Comparison of ENCODE assay signal across 12 cellular contexts in the genomic region with DNA sequence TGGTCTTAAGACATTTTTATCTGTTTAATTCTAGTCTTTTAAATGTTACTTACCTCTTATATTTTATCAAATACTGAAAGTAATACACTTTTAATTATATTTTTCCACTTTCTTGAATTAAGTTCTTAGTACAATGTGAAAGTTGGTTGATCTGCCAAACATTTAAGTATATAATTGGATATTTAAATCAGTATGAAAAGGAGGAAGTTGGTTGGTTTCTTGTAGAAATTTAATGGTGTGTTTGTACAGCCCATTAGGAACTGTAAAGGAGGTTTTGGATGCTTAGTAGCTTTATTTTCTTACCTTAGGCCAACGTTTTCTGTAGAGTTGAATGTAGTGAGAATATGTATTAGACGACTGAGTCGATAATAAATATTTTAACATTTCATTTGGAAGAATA. TPM values are rescaled to one million over a fixed set of nuclear protein-coding genes. Genes with fewer than 3 reads are reported as not detected.
DNase-seq lines count a peak whose midpoint lies in the region; ATAC-seq and TF ChIP-seq lines count a peak whose summit lies in the region.
"Had no signal": no experiment of that assay in that cellular context is flagged by ENCODE, and none has a peak within 500 bp of the region (broad histone marks: within the 10 kb centered on the region; RNA-seq: fewer than 3 reads in every experiment).

No MANE protein-coding gene starts in this region.

- peak overlapping the region; percentile 44; the same call in 1 of the 2 replicates for H3K4me2 ChIP-seq in OCI-LY1 (ENCODE audit: low read length)

- H4K20me1 ChIP-seq in OCI-LY1 (ENCODE audit: insufficient read depth, low read length), result no peaks in the 10 kb centered on the region; the same call in 1 of the 2 replicates

- no peaks in the 10 kb centered on the region for H3K27me3 ChIP-seq in OCI-LY1 (ENCODE audit: insufficient read depth, low read length)
- no peaks in the 10 kb centered on the region for H3K27me3 ChIP-seq in thyroid gland

- H3K4me3 Mint-ChIP-seq in activated T-cell treated with anti-CD3 and anti-CD28 coated beads, Interleukin-2, amount 50 U/mL, for 72 hours, result peak overlapping the region; percentile 88 to 92
- H3K4me3 Mint-ChIP-seq in central memory CD8-positive, alpha-beta T cell, result peak overlapping the region; percentile 72
- peak overlapping the region; percentile 80 for H3K4me3 Mint-ChIP-seq in stimulated activated effector memory CD8-positive, alpha-beta T cell treated with anti-CD3 and anti-CD28 coated beads, Interleukin-12 subunit alpha, Interleukin-12 subunit beta, amount 100 ng/mL, for 72 hours
- H3K4me3 Mint-ChIP-seq: H9 had no signal

- no peak for TF ChIP-seq POLR2A in thyroid gland (IDR thresholded peaks at IDR 0.05)

- H3K36me3 Mint-ChIP-seq in activated T-cell treated with anti-CD3 and anti-CD28 coated beads, Interleukin-2, amount 50 U/mL, for 72 hours (ENCODE audit: insufficient read depth in 2 of 2), result peaks cover 2% of the 10 kb centered on the region in 2 donors
- peaks cover 5% of the 10 kb centered on the region for H3K36me3 Mint-ChIP-seq in central memory CD8-positive, alpha-beta T cell (ENCODE audit: insufficient read depth)
- peaks cover 23% of the 10 kb centered on the region for H3K36me3 Mint-ChIP-seq in stimulated activated effector memory CD8-positive, alpha-beta T cell treated with anti-CD3 and anti-CD28 coated beads, Interleukin-12 subunit alpha, Interleukin-12 subunit beta, amount 100 ng/mL, for 72 hours

- H3K36me3 ChIP-seq in OCI-LY1 (ENCODE audit: insufficient read depth, low read length), result no peaks in the 10 kb centered on the region
- H3K36me3 ChIP-seq in thyroid gland, result no peaks in the 10 kb centered on the region

- no peaks in the 10 kb centered on the region for H3K27me3 Mint-ChIP-seq in activated T-cell treated with anti-CD3 and anti-CD28 coated beads, Interleukin-2, amount 50 U/mL, for 72 hours (ENCODE audit: low read depth)
- no peaks in the 10 kb centered on the region for H3K27me3 Mint-ChIP-seq in central memory CD8-positive, alpha-beta T cell

- no peak for TF ChIP-seq CTCF in OCI-LY1 (IDR thresholded peaks at IDR 0.05; ENCODE audit: low read length)
- TF ChIP-seq CTCF in thyroid gland (IDR thresholded peaks at IDR 0.05), result no peak

- no peaks in the 10 kb centered on the region for H3K9me3 Mint-ChIP-seq in activated T-cell treated with anti-CD3 and anti-CD28 coated beads, Interleukin-2, amount 50 U/mL, for 72 hours
- no peaks in the 10 kb centered on the region for H3K9me3 Mint-ChIP-seq in central memory CD8-positive, alpha-beta T cell
- no peaks in the 10 kb centered on the region for H3K9me3 Mint-ChIP-seq in stimulated activated effector memory CD8-positive, alpha-beta T cell treated with anti-CD3 and anti-CD28 coated beads, Interleukin-12 subunit alpha, Interleukin-12 subunit beta, amount 100 ng/mL, for 72 hours

- WGBS in thyroid gland, 2 donors, result 66 to 69% methylated on average over 3 of the region's 3 CpGs

- H3K4me3 ChIP-seq in OCI-LY1 (ENCODE audit: low read depth, low read length, poor library complexity, severe bottlenecking) (peak overlapping the region; percentile 10), thyroid gland (replicated peaks in 1 of 3) (no peak overlapping the region)
- H3K4me3 ChIP-seq: skin epidermis had no signal

- intact Hi-C loops in thyroid gland (cut with DNase I), result no loop called here

- no peak overlapping the region for H3K9ac ChIP-seq in OCI-LY1 (ENCODE audit: low read length)

- H3K9me3 ChIP-seq in OCI-LY1 (ENCODE audit: low read length) (no peaks in the 10 kb centered on the region), thyroid gland (no peaks in the 10 kb centered on the region)

- H3K27ac ChIP-seq in OCI-LY1 (ENCODE audit: low read depth, low read length, poor library complexity, severe bottlenecking), result peak overlapping the region; percentile 34
- H3K27ac ChIP-seq in thyroid gland, result peak overlapping the region in 1 of 3 donors; percentile 60

- H3K79me2 ChIP-seq in OCI-LY1 (ENCODE audit: insufficient read depth, low read length), result peaks cover 82% of the 10 kb centered on the region

- H3K4me1 ChIP-seq in OCI-LY1 (ENCODE audit: insufficient read depth, low read length, severe bottlenecking) (peaks cover 60% of the 10 kb centered on the region), thyroid gland (peaks cover 52 to 60% of the 10 kb centered on the region in 2 donors)

- ATAC-seq in activated T-cell treated with anti-CD3 and anti-CD28 coated beads, Interleukin-2, amount 50 U/mL, for 72 hours (replicated peaks in 1 of 2), result no peak
- ATAC-seq in central memory CD8-positive, alpha-beta T cell (replicated peaks; ENCODE audit: extremely low read depth, poor library complexity, severe bottlenecking), result no peak
- no peak for ATAC-seq in stimulated activated effector memory CD8-positive, alpha-beta T cell treated with anti-CD3 and anti-CD28 coated beads, Interleukin-12 subunit alpha, Interleukin-12 subunit beta, amount 100 ng/mL, for 72 hours

- no peaks in the 10 kb centered on the region for H3F3A ChIP-seq in OCI-LY1 (ENCODE audit: insufficient read depth, low read length)

- DNase-seq in activated T-cell treated with anti-CD3 and anti-CD28 coated beads, Interleukin-2, amount 50 U/mL, for 72 hours, result no peak
- DNase-seq in activated T-cell treated with anti-CD3 and anti-CD28 coated beads for 4 hours (no peak), T1000 (lab: John Stamatoyannopoulos, UW) (no peak), thyroid gland (no peak), RPMI8226 (no peak)
- DNase-seq in central memory CD8-positive, alpha-beta T cell (ENCODE audit: low spot score in 2 of 2), result no peak
- no peak for DNase-seq in stimulated activated effector memory CD8-positive, alpha-beta T cell treated with anti-CD3 and anti-CD28 coated beads, Interleukin-12 subunit alpha, Interleukin-12 subunit beta, amount 100 ng/mL, for 72 hours (ENCODE audit: low spot score in 2 of 2)
- DNase-seq: H9, NCI-H1417, NCI-H774 had no signal

- peak overlapping the region; percentile 97 for H3K27ac Mint-ChIP-seq in activated T-cell treated with anti-CD3 and anti-CD28 coated beads, Interleukin-2, amount 50 U/mL, for 72 hours
- peak overlapping the region; percentile 51 for H3K27ac Mint-ChIP-seq in central memory CD8-positive, alpha-beta T cell (ENCODE audit: low read depth)
- H3K27ac Mint-ChIP-seq in stimulated activated effector memory CD8-positive, alpha-beta T cell treated with anti-CD3 and anti-CD28 coated beads, Interleukin-12 subunit alpha, Interleukin-12 subunit beta, amount 100 ng/mL, for 72 hours, result peak overlapping the region; percentile 75
- H3K27ac Mint-ChIP-seq: H9 had no signal

- H2AFZ ChIP-seq in OCI-LY1 (ENCODE audit: low read length), result no peak overlapping the region

- H3K9me2 ChIP-seq in OCI-LY1 (ENCODE audit: low read depth, low read length), result no peaks in the 10 kb centered on the region

- peaks cover 73% of the 10 kb centered on the region for H3K4me1 Mint-ChIP-seq in activated T-cell treated with anti-CD3 and anti-CD28 coated beads, Interleukin-2, amount 50 U/mL, for 72 hours (ENCODE audit: low read depth)
- H3K4me1 Mint-ChIP-seq in central memory CD8-positive, alpha-beta T cell, result peaks cover 76% of the 10 kb centered on the region
- H3K4me1 Mint-ChIP-seq in stimulated activated effector memory CD8-positive, alpha-beta T cell treated with anti-CD3 and anti-CD28 coated beads, Interleukin-12 subunit alpha, Interleukin-12 subunit beta, amount 100 ng/mL, for 72 hours, result peaks cover 71% of the 10 kb centered on the region

RNA-seq across cellular contexts. Expression of a gene that starts 5.4 kb away (rescaled TPM):
- 10 to 100 TPM; 79.7 to 82.5 TPM for total RNA-seq in activated T-cell treated with anti-CD3 and anti-CD28 coated beads, Interleukin-2, amount 50 U/mL, for 72 hours
- total RNA-seq in thyroid gland, result 100 to 1,000 TPM in 1 of 4 donors, 10 to 100 TPM in 3; 67.7 to 107 (median 71.7) TPM
